Comparison of ENCODE assay signal across 20 cellular contexts in genomic region chr2:221836091-221836490, GRCh38.
DNase-seq lines count a peak whose midpoint lies in the region; ATAC-seq and TF ChIP-seq lines count a peak whose summit lies in the region.
"Had no signal": no experiment of that assay in that cellular context is flagged by ENCODE, and none has a peak within 500 bp of the region (broad histone marks: within the 10 kb centered on the region; RNA-seq: fewer than 3 reads in every experiment).

No MANE protein-coding gene starts in this region.

- H3K27me3 Mint-ChIP-seq in MCF 10A (ENCODE audit: insufficient read depth, unreplicated experiment), result no peaks in the 10 kb centered on the region
- H3K27me3 Mint-ChIP-seq: CD8-positive, alpha-beta memory T cell had no signal

- no peaks in the 10 kb centered on the region for H3K4me1 ChIP-seq in mammary epithelial cell (ENCODE audit: insufficient read depth, low read length)
- H3K4me1 ChIP-seq: BLaER1 treated with 17β-estradiol and CSF1 and Interleukin-3, amounts not matched to agents 10 nM and 100 nM; SJSA1 had no signal

- no peaks in the 10 kb centered on the region for H3K36me3 Mint-ChIP-seq in MCF 10A (ENCODE audit: insufficient read depth, unreplicated experiment)
- H3K36me3 Mint-ChIP-seq: CD8-positive, alpha-beta memory T cell had no signal

- no peak for ATAC-seq in GM21619 (IDR thresholded peaks at IDR 0.05; ENCODE audit: unreplicated experiment)
- no peak for ATAC-seq in HG03439 (IDR thresholded peaks at IDR 0.05; ENCODE audit: unreplicated experiment)
- ATAC-seq: GM23338 had no signal

- no peaks in the 10 kb centered on the region for H3K9me3 Mint-ChIP-seq in MCF 10A (ENCODE audit: unreplicated experiment)
- H3K9me3 Mint-ChIP-seq: GM23338 had no signal

- no peak for TF ChIP-seq CTCF in MCF 10A (IDR thresholded peaks at IDR 0.05; ENCODE audit: unreplicated experiment)
- TF ChIP-seq CTCF in mammary epithelial cell (conservative IDR thresholded peaks at IDR 0.05 in 1 of 2, IDR thresholded peaks at IDR 0.05 in 1 of 2; ENCODE audit: extremely low read depth in 1 of 2, insufficient read depth in 1 of 2, low read depth in 1 of 2, low read length in 2 of 2), result peak in 1 of 2 donors; percentile 16
- no peak for TF ChIP-seq CTCF in astrocyte of the spinal cord (IDR thresholded peaks at IDR 0.05; ENCODE audit: low read depth, low read length)

- no peak overlapping the region for H3K27ac ChIP-seq in mammary epithelial cell (ENCODE audit: insufficient read depth, low read depth, low read length)
- H3K27ac ChIP-seq: BLaER1 treated with 17β-estradiol and CSF1 and Interleukin-3, amounts not matched to agents 10 nM and 100 nM; KMS-11; SJSA1 had no signal

- 0% methylated on average over 3 of the region's 3 CpGs for WGBS in mammary epithelial cell (ENCODE audit: low coverage, missing lambda C conversion rate)

- no peaks in the 10 kb centered on the region for H3K36me3 ChIP-seq in mammary epithelial cell (ENCODE audit: insufficient read depth, low read length)
- H3K36me3 ChIP-seq: BLaER1 treated with 17β-estradiol and CSF1 and Interleukin-3, amounts not matched to agents 10 nM and 100 nM; SJSA1 had no signal

- no peak overlapping the region for H3K27ac Mint-ChIP-seq in MCF 10A (ENCODE audit: low read depth, unreplicated experiment)
- H3K27ac Mint-ChIP-seq: CD8-positive, alpha-beta memory T cell; GM23338 had no signal

- no peak overlapping the region for H2AFZ ChIP-seq in mammary epithelial cell (ENCODE audit: low read depth, low read length)
- H2AFZ ChIP-seq: GM23338 had no signal

- no peak overlapping the region for H3K4me2 ChIP-seq in mammary epithelial cell (ENCODE audit: insufficient read depth, low read depth, low read length)
- H3K4me2 ChIP-seq: BLaER1 treated with 17β-estradiol and CSF1 and Interleukin-3, amounts not matched to agents 10 nM and 100 nM; GM23338; KMS-11 had no signal

- POLR2A ChIA-PET in MCF 10A (lab: Yijun Ruan, JAX), result interaction anchor here (0.8 to 1.0 kb wide), 2 partner anchors 10 to 128 kb away, joined by 3 to 5 read pairs; no protein-coding TSS in a partner anchor

- BruUV-seq in MCF 10A (replicated peaks; lab: Mats Ljungman, UMichigan) (no TSS peak), mammary epithelial cell (replicated peaks; lab: Mats Ljungman, UMichigan) (no TSS peak)

- no peak overlapping the region for H3K4me3 Mint-ChIP-seq in MCF 10A (ENCODE audit: unreplicated experiment)
- H3K4me3 Mint-ChIP-seq: CD8-positive, alpha-beta memory T cell; GM23338 had no signal

- H3K27me3 ChIP-seq in mammary epithelial cell (ENCODE audit: insufficient read depth, low read length), result no peaks in the 10 kb centered on the region
- H3K27me3 ChIP-seq: BLaER1 treated with 17β-estradiol and CSF1 and Interleukin-3, amounts not matched to agents 10 nM and 100 nM had no signal

- H4K20me1 ChIP-seq in mammary epithelial cell (ENCODE audit: insufficient read depth, low read length), result no peaks in the 10 kb centered on the region
- H4K20me1 ChIP-seq: BLaER1 treated with 17β-estradiol and CSF1 and Interleukin-3, amounts not matched to agents 10 nM and 100 nM had no signal

- CTCF ChIA-PET in MCF 10A (lab: Yijun Ruan, JAX), result interaction anchor here (0.8 to 1.6 kb wide), 8 partner anchors 11 to 408 kb away, joined by 3 to 7 read pairs (median 3); no protein-coding TSS in a partner anchor
- CTCF ChIA-PET in mammary epithelial cell (lab: Charles Lee; ENCODE audit: low non-redundant PET), result no interaction called here

- peak; percentile 29 for DNase-seq in MCF 10A (ENCODE audit: unreplicated experiment)
- DNase-seq in mammary epithelial cell, result no peak
- DNase-seq in astrocyte of the spinal cord (ENCODE audit: low read depth, low spot score), result peak; percentile 5
- peak; percentile 15 for DNase-seq in midbrain (lab: John Stamatoyannopoulos, UW)
- DNase-seq in GM03348 (ENCODE audit: low spot score), result no peak
- DNase-seq in RKO (ENCODE audit: low spot score), result no peak
- DNase-seq: CD8-positive, alpha-beta memory T cell; DND-41; GDM1; MM.1S; NCI-H1092 treated with DMSO at 0.1 percent for 48 hours; NCI-H187; NCI-H446; NCI-H69 had no signal

- no peaks in the 10 kb centered on the region for H3K79me2 ChIP-seq in mammary epithelial cell (ENCODE audit: insufficient read depth, low read length)

- dilution Hi-C loops in mammary epithelial cell (cut with HindIII; ENCODE audit: low sequenced_read_pairs), result no loop called here

- intact Hi-C loops in MCF 10A (cut with micrococcal nuclease), result loop anchor here (10.0 kb wide), 1 partner anchor 129 kb away; no protein-coding TSS in a partner anchor
- intact Hi-C loops in mammary epithelial cell (cut with micrococcal nuclease), result no loop called here

- H3K9me3 ChIP-seq in mammary epithelial cell (replicated peaks; ENCODE audit: insufficient read depth, low read length), result no peaks in the 10 kb centered on the region
- H3K9me3 ChIP-seq: BLaER1 treated with 17β-estradiol and CSF1 and Interleukin-3, amounts not matched to agents 10 nM and 100 nM; SJSA1 had no signal

- H3K9ac ChIP-seq in mammary epithelial cell (ENCODE audit: insufficient read depth, low read length), result no peak overlapping the region
- H3K9ac ChIP-seq: BLaER1 treated with 17β-estradiol and CSF1 and Interleukin-3, amounts not matched to agents 10 nM and 100 nM; KMS-11 had no signal

- H3K4me1 Mint-ChIP-seq in MCF 10A (ENCODE audit: insufficient read depth, unreplicated experiment), result peaks cover 6% of the 10 kb centered on the region
- H3K4me1 Mint-ChIP-seq: CD8-positive, alpha-beta memory T cell had no signal

- no peak overlapping the region for H3K4me3 ChIP-seq in mammary epithelial cell (replicated peaks in 1 of 3; ENCODE audit: insufficient read depth in 1 of 3, low read depth in 2 of 3, low read length in 3 of 3)
- no peak overlapping the region for H3K4me3 ChIP-seq in astrocyte of the spinal cord (ENCODE audit: low read depth, low read length)
- H3K4me3 ChIP-seq: BLaER1 treated with 17β-estradiol and CSF1 and Interleukin-3, amounts not matched to agents 10 nM and 100 nM; GM23338; SJSA1 had no signal

- in situ Hi-C loops in mammary epithelial cell (cut with MboI; ENCODE audit: low sequenced_read_pairs in 2 of 2), result no loop called here
- in situ Hi-C loops in astrocyte of the spinal cord (cut with HindIII; ENCODE audit: low sequenced_read_pairs), result no loop called here

Comparison
In these comparisons a context has a peak if more than half of its experiments do, and no peak if none do; other contexts are left out.
1. DNase-seq: peak in MCF 10A (single experiment), astrocyte of the spinal cord (single experiment) and midbrain (single experiment); none in mammary epithelial cell (single experiment), GM03348 (single experiment) and RKO (single experiment).